Comparison of ENCODE assay signal across 25 cellular contexts in the genomic region with DNA sequence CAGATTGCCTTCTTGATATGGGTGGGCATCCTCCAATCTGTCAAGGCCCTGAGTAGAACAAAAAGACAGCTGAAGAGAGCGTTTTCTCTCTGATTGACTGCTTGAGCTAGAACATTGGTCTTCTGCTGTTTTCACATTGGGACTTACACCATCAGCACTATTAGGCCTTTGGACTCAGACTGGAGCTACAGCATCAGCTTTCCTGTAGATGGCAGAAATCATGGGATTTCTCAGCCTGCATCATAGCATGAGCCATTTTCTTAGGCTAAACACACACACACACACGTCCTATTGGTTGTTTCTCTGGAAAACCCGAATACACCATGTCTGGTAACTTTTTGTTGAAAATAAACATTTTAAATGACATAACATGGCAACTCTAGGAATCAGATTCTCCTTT. TPM values are rescaled to one million over a fixed set of nuclear protein-coding genes. Genes with fewer than 3 reads are reported as not detected.
A peak's percentile ranks its signal among the peaks of the same experiment; 100 is the strongest.
DNase-seq lines count a peak whose midpoint lies in the region; ATAC-seq and TF ChIP-seq lines count a peak whose summit lies in the region.
"Had no signal": no experiment of that assay in that cellular context is flagged by ENCODE, and none has a peak within 500 bp of the region (broad histone marks: within the 10 kb centered on the region; RNA-seq: fewer than 3 reads in every experiment).

No MANE protein-coding gene starts in this region.

- H3K4me1 Mint-ChIP-seq in activated CD4-positive, alpha-beta T cell treated with anti-CD3 and anti-CD28 coated beads, Interleukin-2, amount 10 ng/mL, durations not matched to agents 24 days and 14 days = no peaks in the 10 kb centered on the region
- H3K4me1 Mint-ChIP-seq in activated CD4-positive, alpha-beta T cell treated with anti-CD3 and anti-CD28 coated beads for 36 hours = no peaks in the 10 kb centered on the region
- H3K4me1 Mint-ChIP-seq: CD4-positive, CD25-positive, alpha-beta regulatory T cell had no signal

- peaks cover 2% of the 10 kb centered on the region for H3K36me3 Mint-ChIP-seq in activated CD4-positive, alpha-beta T cell treated with anti-CD3 and anti-CD28 coated beads, Interleukin-2, amount 10 ng/mL, durations not matched to agents 24 days and 14 days (ENCODE audit: low read depth)
- peaks cover 2% of the 10 kb centered on the region for H3K36me3 Mint-ChIP-seq in activated CD4-positive, alpha-beta T cell treated with anti-CD3 and anti-CD28 coated beads for 36 hours (ENCODE audit: low read depth)
- H3K36me3 Mint-ChIP-seq: CD4-positive, CD25-positive, alpha-beta regulatory T cell had no signal

- no peak overlapping the region for H3K4me3 Mint-ChIP-seq in activated CD4-positive, alpha-beta T cell treated with anti-CD3 and anti-CD28 coated beads, Interleukin-2, amount 10 ng/mL, durations not matched to agents 24 days and 14 days
- H3K4me3 Mint-ChIP-seq in activated CD4-positive, alpha-beta T cell treated with anti-CD3 and anti-CD28 coated beads for 36 hours = no peak overlapping the region
- H3K4me3 Mint-ChIP-seq: CD4-positive, CD25-positive, alpha-beta regulatory T cell had no signal

- intact Hi-C loops in activated CD4-positive, alpha-beta T cell treated with anti-CD3 and anti-CD28 coated beads, Interleukin-2, amount 10 ng/mL, durations not matched to agents 24 days and 14 days (cut with micrococcal nuclease) = no loop called here
- intact Hi-C loops in activated CD4-positive, alpha-beta T cell treated with anti-CD3 and anti-CD28 coated beads for 36 hours (cut with DNase I, micrococcal nuclease) = no loop called here

- ATAC-seq in GM21526 (IDR thresholded peaks at IDR 0.05; ENCODE audit: low FRiP score, unreplicated experiment) (no peak), GM18498 (IDR thresholded peaks at IDR 0.05; ENCODE audit: unreplicated experiment) (no peak)
- no peak for ATAC-seq in activated CD4-positive, alpha-beta T cell treated with anti-CD3 and anti-CD28 coated beads for 36 hours
- ATAC-seq: Panc1 had no signal

- peaks cover 16% of the 10 kb centered on the region for H3K9me3 Mint-ChIP-seq in activated CD4-positive, alpha-beta T cell treated with anti-CD3 and anti-CD28 coated beads, Interleukin-2, amount 10 ng/mL, durations not matched to agents 24 days and 14 days
- H3K9me3 Mint-ChIP-seq in activated CD4-positive, alpha-beta T cell treated with anti-CD3 and anti-CD28 coated beads for 36 hours (ENCODE audit: low read depth) = peaks cover 13% of the 10 kb centered on the region

- CTCF ChIA-PET in activated CD4-positive, alpha-beta T cell treated with anti-CD3 and anti-CD28 coated beads for 36 hours (lab: Charles Lee) = interaction anchor here (0.5 to 0.8 kb wide), 2 partner anchors 31 to 268 kb away, joined by 3 to 4 read pairs; no protein-coding TSS in a partner anchor

- no peak overlapping the region for H3K4me3 ChIP-seq in fibroblast of the aortic adventitia (ENCODE audit: low read depth, low read length)
- H3K4me3 ChIP-seq: MG63, SJSA1 had no signal

- H3K27ac Mint-ChIP-seq in activated CD4-positive, alpha-beta T cell treated with anti-CD3 and anti-CD28 coated beads, Interleukin-2, amount 10 ng/mL, durations not matched to agents 24 days and 14 days = no peak overlapping the region
- no peak overlapping the region for H3K27ac Mint-ChIP-seq in activated CD4-positive, alpha-beta T cell treated with anti-CD3 and anti-CD28 coated beads for 36 hours
- H3K27ac Mint-ChIP-seq: CD4-positive, CD25-positive, alpha-beta regulatory T cell had no signal

- TF ChIP-seq CTCF in fibroblast of the aortic adventitia (IDR thresholded peaks at IDR 0.05; ENCODE audit: insufficient read depth, low read length) = no peak

- POLR2A ChIA-PET in activated CD4-positive, alpha-beta T cell treated with anti-CD3 and anti-CD28 coated beads for 36 hours (lab: Charles Lee) = no interaction called here

- H3K27me3 Mint-ChIP-seq in activated CD4-positive, alpha-beta T cell treated with anti-CD3 and anti-CD28 coated beads, Interleukin-2, amount 10 ng/mL, durations not matched to agents 24 days and 14 days = peaks cover 17% of the 10 kb centered on the region
- peaks cover 2% of the 10 kb centered on the region for H3K27me3 Mint-ChIP-seq in activated CD4-positive, alpha-beta T cell treated with anti-CD3 and anti-CD28 coated beads for 36 hours

- peak; percentile 44 for DNase-seq in activated CD4-positive, alpha-beta T cell treated with anti-CD3 and anti-CD28 coated beads, Interleukin-2, amount 10 ng/mL, durations not matched to agents 24 days and 14 days
- no peak for DNase-seq in activated CD4-positive, alpha-beta T cell treated with anti-CD3 and anti-CD28 coated beads, Interleukin-2, amount 50 U/mL, for 1 hour
- DNase-seq in RPMI7951 (ENCODE audit: low read depth) = peak; percentile 8
- DNase-seq in fibroblast of the aortic adventitia (ENCODE audit: low read depth) = peak; percentile 23
- no peak for DNase-seq in globus pallidus (ENCODE audit: low spot score)
- DNase-seq in activated CD4-positive, alpha-beta T cell treated with anti-CD3 and anti-CD28 coated beads for 36 hours = no peak
- DNase-seq: 8988T; BE2C; CD4-positive, CD25-positive, alpha-beta regulatory T cell; COR-L47; DMS 273 treated with DMSO at 0.1 percent for 48 hours; DND-41; GDM1; GOT3; Karpas-422; MG63; NCI-H1048; NCI-H1436 treated with DMSO at 0.1 percent for 48 hours; NCI-H2029; NCI-H2171; NCI-H526 had no signal

RNA-seq across cellular contexts. Expression of a gene that starts 15.8 kb away (rescaled TPM):
- total RNA-seq in activated CD4-positive, alpha-beta T cell treated with anti-CD3 and anti-CD28 coated beads, Interleukin-2, amount 10 ng/mL, durations not matched to agents 24 days and 14 days = 42.9 and 43.9 TPM in 2 replicates
- total RNA-seq in RPMI7951 (2014; rRNA removed; shearing (Covaris generic)) = 11.3 and 12.7 TPM in 2 replicates
- 30.9 and 31.0 TPM in 2 replicates for total RNA-seq in fibroblast of the aortic adventitia (ENCODE audit: low replicate concordance)
- 10 to 100 TPM; 30.4 to 41.5 TPM for total RNA-seq in activated CD4-positive, alpha-beta T cell treated with anti-CD3 and anti-CD28 coated beads for 36 hours

Comparison
In these comparisons a context has a peak if more than half of its experiments do, and no peak if none do; other contexts are left out.
1. DNase-seq: peak in activated CD4-positive, alpha-beta T cell treated with anti-CD3 and anti-CD28 coated beads, Interleukin-2, amount 10 ng/mL, durations not matched to agents 24 days and 14 days (single experiment), RPMI7951 (single experiment) and fibroblast of the aortic adventitia (single experiment); none in activated CD4-positive, alpha-beta T cell treated with anti-CD3 and anti-CD28 coated beads, Interleukin-2, amount 50 U/mL, for 1 hour (single experiment), globus pallidus (single experiment) and activated CD4-positive, alpha-beta T cell treated with anti-CD3 and anti-CD28 coated beads for 36 hours (single experiment).